In the genomic region with DNA sequence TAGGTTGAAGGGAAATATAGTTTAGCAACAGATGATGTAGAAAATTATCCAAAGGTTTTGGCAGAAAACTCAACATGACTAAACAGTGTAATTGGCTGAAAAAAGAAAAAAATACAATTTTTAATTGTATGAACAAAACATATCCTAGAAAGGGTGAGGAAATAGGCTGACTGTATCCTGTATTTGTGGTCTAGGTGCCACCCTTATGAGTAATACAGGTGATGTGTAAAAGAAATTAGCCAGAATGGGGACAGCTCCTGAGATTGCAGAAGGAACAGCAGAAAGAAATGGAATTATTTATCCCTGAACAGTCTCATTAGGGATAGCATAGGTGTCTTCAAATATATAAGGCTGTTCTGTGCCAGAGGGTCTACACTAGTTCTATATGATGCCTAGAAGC, we compare ENCODE assay signal across 38 cellular contexts. TPM values are rescaled to one million over a fixed set of nuclear protein-coding genes. Genes with fewer than 3 reads are reported as not detected.
"Had no signal": no experiment of that assay in that cellular context is flagged by ENCODE, and none has a peak within 500 bp of the region (broad histone marks: within the 10 kb centered on the region; RNA-seq: fewer than 3 reads in every experiment).

No MANE protein-coding gene starts in this region.

- H3K27ac ChIP-seq: adrenal gland, cardiac muscle cell, WERI-Rb-1 had no signal

- H3K36me3 Mint-ChIP-seq: activated naive CD4-positive, alpha-beta T cell treated with anti-CD3 and anti-CD28 coated beads, Interleukin-2, amount 50 U/mL, for 72 hours; brain had no signal

- H3K4me1 Mint-ChIP-seq: activated CD4-positive, alpha-beta T cell treated with anti-CD3 and anti-CD28 coated beads for 36 hours; brain; central memory CD8-positive, alpha-beta T cell had no signal

- H3K36me3 ChIP-seq: adrenal gland, cardiac muscle cell, MG63, WERI-Rb-1 had no signal

- DNase-seq: activated CD4-positive, alpha-beta T cell treated with anti-CD3 and anti-CD28 coated beads for 36 hours; activated CD4-positive, alpha-beta T cell treated with anti-CD3 and anti-CD28 coated beads, Interleukin-2, amount 10 ng/mL, durations not matched to agents 7 days and 5 days; activated CD4-positive, alpha-beta T cell treated with anti-CD3 and anti-CD28 coated beads, Interleukin-2, amount 50 U/mL, for 48 hours; activated CD8-positive, alpha-beta memory T cell treated with anti-CD3 and anti-CD28 coated beads, Interleukin-2, amount 50 U/mL, for 4 hours; activated gamma-delta T cell treated with Interleukin-2 at 50 U/mL for 16 hours; activated naive CD4-positive, alpha-beta T cell treated with anti-CD3 and anti-CD28 coated beads for 36 hours; activated T-cell treated with anti-CD3 and anti-CD28 coated beads for 4 hours; activated T-cell treated with anti-CD3 and anti-CD28 coated beads, Interleukin-2, amount 50 U/mL, for 4 hours; adrenal gland; Kasumi-1; KG1; MG63; NCI-H1048; NCI-H1105 treated with DMSO at 0.1 percent for 48 hours; NCI-H1436; NCI-H1694; NCI-H1930; NCI-H2081 treated with DMSO at 0.1 percent for 48 hours; NCI-H345; NCI-H748 treated with DMSO at 0.1 percent for 48 hours; SIG-M5; SW 1271; T-helper 1 cell; T-helper 2 cell; T-helper 9 cell; WERI-Rb-1 had no signal

- H3K9me3 ChIP-seq: adrenal gland, MG63 had no signal

- H3K27ac Mint-ChIP-seq: activated CD4-positive, alpha-beta T cell treated with anti-CD3 and anti-CD28 coated beads for 36 hours; activated CD4-positive, alpha-beta T cell treated with anti-CD3 and anti-CD28 coated beads, Interleukin-2, amount 10 ng/mL, durations not matched to agents 7 days and 5 days; activated naive CD4-positive, alpha-beta T cell treated with anti-CD3 and anti-CD28 coated beads for 36 hours; activated naive CD4-positive, alpha-beta T cell treated with anti-CD3 and anti-CD28 coated beads, Interleukin-2, amount 50 U/mL, for 72 hours; activated T-helper 1 cell treated with anti-CD3 and anti-CD28 coated beads, Interleukin-12 subunit alpha, Interleukin-12 subunit beta, Interleukin-2, Interleukin-4 antibody, amounts not matched to agents 30 ng/mL and 10 ng/mL and 1 ng/mL, durations not matched to agents 14 hours and 24 hours and 36 hours had no signal

- H3K9me3 Mint-ChIP-seq: activated CD4-positive, alpha-beta T cell treated with anti-CD3 and anti-CD28 coated beads, Interleukin-2, amount 10 ng/mL, durations not matched to agents 7 days and 5 days; activated naive CD4-positive, alpha-beta T cell treated with anti-CD3 and anti-CD28 coated beads for 36 hours; activated naive CD4-positive, alpha-beta T cell treated with anti-CD3 and anti-CD28 coated beads, Interleukin-2, amount 50 U/mL, for 72 hours; activated T-cell treated with anti-CD3 and anti-CD28 coated beads, Interleukin-2, amount 50 U/mL, for 4 hours; activated T-helper 1 cell treated with anti-CD3 and anti-CD28 coated beads, Interleukin-12 subunit alpha, Interleukin-12 subunit beta, Interleukin-2, Interleukin-4 antibody, amounts not matched to agents 30 ng/mL and 10 ng/mL and 1 ng/mL, durations not matched to agents 14 hours and 24 hours and 36 hours; central memory CD8-positive, alpha-beta T cell had no signal

- H3K4me3 ChIP-seq: adrenal gland, cardiac muscle cell, MG63 had no signal

- H3K27me3 ChIP-seq: adrenal gland, cardiac muscle cell, MG63 had no signal

- H3K4me3 Mint-ChIP-seq: activated CD4-positive, alpha-beta T cell treated with anti-CD3 and anti-CD28 coated beads for 36 hours; activated CD4-positive, alpha-beta T cell treated with anti-CD3 and anti-CD28 coated beads, Interleukin-2, amount 10 ng/mL, durations not matched to agents 7 days and 5 days; activated naive CD4-positive, alpha-beta T cell treated with anti-CD3 and anti-CD28 coated beads for 36 hours; activated T-cell treated with anti-CD3 and anti-CD28 coated beads, Interleukin-2, amount 50 U/mL, for 4 hours; activated T-helper 1 cell treated with anti-CD3 and anti-CD28 coated beads, Interleukin-12 subunit alpha, Interleukin-12 subunit beta, Interleukin-2, Interleukin-4 antibody, amounts not matched to agents 30 ng/mL and 10 ng/mL and 1 ng/mL, durations not matched to agents 14 hours and 24 hours and 36 hours; brain; central memory CD8-positive, alpha-beta T cell had no signal

- ATAC-seq: activated CD4-positive, alpha-beta T cell treated with anti-CD3 and anti-CD28 coated beads for 36 hours; activated CD4-positive, CD25-positive, alpha-beta regulatory T cell treated with anti-CD3 and anti-CD28 coated beads, Interleukin-2, amount 50 U/mL, for 24 hours; activated naive CD4-positive, alpha-beta T cell treated with anti-CD3 and anti-CD28 coated beads, Interleukin-2, amount 50 U/mL, for 72 hours; activated T-cell treated with anti-CD3 and anti-CD28 coated beads, Interleukin-2, amount 50 U/mL, for 4 hours; Panc1; Right ventricle myocardium inferior; SK-N-SH treated with all-trans-retinoic acid at 6 μM for 48 hours had no signal

RNA-seq across cellular contexts. Expression of a gene that starts 24.6 kb away (rescaled TPM):
- total RNA-seq: activated CD4-positive, alpha-beta T cell treated with anti-CD3 and anti-CD28 coated beads for 36 hours; activated CD4-positive, alpha-beta T cell treated with anti-CD3 and anti-CD28 coated beads, Interleukin-2, amount 10 ng/mL, durations not matched to agents 7 days and 5 days; activated naive CD4-positive, alpha-beta T cell treated with anti-CD3 and anti-CD28 coated beads for 36 hours; activated naive CD4-positive, alpha-beta T cell treated with anti-CD3 and anti-CD28 coated beads, Interleukin-2, amount 50 U/mL, for 72 hours; activated T-cell treated with anti-CD3 and anti-CD28 coated beads, Interleukin-2, amount 50 U/mL, for 4 hours; activated T-helper 1 cell treated with anti-CD3 and anti-CD28 coated beads, Interleukin-12 subunit alpha, Interleukin-12 subunit beta, Interleukin-2, Interleukin-4 antibody, amounts not matched to agents 30 ng/mL and 10 ng/mL and 1 ng/mL, durations not matched to agents 14 hours and 24 hours and 36 hours; cardiac muscle cell; chondrocyte; NCI-H460; Right ventricle myocardium inferior; RPMI7951 had no signal
